ENCODE assay signal across 12 cellular contexts in genomic region chr1:159204071-159204790, GRCh38. TPM values are rescaled to one million over a fixed set of nuclear protein-coding genes. Genes with fewer than 3 reads are reported as not detected.
"Had no signal": no experiment of that assay in that cellular context is flagged by ENCODE, and none has a peak within 500 bp of the region (broad histone marks: within the 10 kb centered on the region; RNA-seq: fewer than 3 reads in every experiment).

No MANE protein-coding gene starts in this region.

- H3K4me3 ChIP-seq: cardiac muscle cell had no signal

- H3K27me3 ChIP-seq: cardiac muscle cell had no signal

- H3K4me1 ChIP-seq: parathyroid adenoma had no signal

- H3K36me3 ChIP-seq: cardiac muscle cell, lower lobe of right lung, sigmoid colon had no signal

- H3K9me3 ChIP-seq: lower lobe of right lung, sigmoid colon had no signal

- H3K27ac ChIP-seq: cardiac muscle cell, lower lobe of right lung, parathyroid adenoma, VCaP had no signal

- DNase-seq: activated CD4-positive, alpha-beta T cell treated with anti-CD3 and anti-CD28 coated beads, Interleukin-2, amount 50 U/mL, for 48 hours; activated CD8-positive, alpha-beta memory T cell treated with anti-CD3 and anti-CD28 coated beads, Interleukin-2, amount 10 ng/mL, durations not matched to agents 7 days and 5 days; activated naive CD4-positive, alpha-beta T cell treated with anti-CD3 and anti-CD28 coated beads, Interleukin-2, amount 50 U/mL, for 16 hours; activated T-cell treated with anti-CD3 and anti-CD28 coated beads, Interleukin-2, amount 50 U/mL, for 1 hour; foreskin melanocyte; lower lobe of right lung; sigmoid colon; stimulated activated CD4-positive, alpha-beta T cell treated with anti-CD3 and anti-CD28 coated beads, Interleukin-12 subunit alpha, Interleukin-12 subunit beta, amount 100 ng/mL, for 4 hours; stimulated activated CD4-positive, alpha-beta T cell treated with anti-CD3 and anti-CD28 coated beads, Interleukin-2, amount 100 ng/mL, for 24 hours had no signal

RNA-seq across cellular contexts. Expression of gene ACKR1, which starts 0.4 kb away (rescaled TPM):
- total RNA-seq: activated CD8-positive, alpha-beta memory T cell treated with anti-CD3 and anti-CD28 coated beads, Interleukin-2, amount 10 ng/mL, durations not matched to agents 7 days and 5 days had no signal

RNA-seq across cellular contexts. Expression of gene CADM3, which starts 32.8 kb away (rescaled TPM):
- total RNA-seq: activated CD8-positive, alpha-beta memory T cell treated with anti-CD3 and anti-CD28 coated beads, Interleukin-2, amount 10 ng/mL, durations not matched to agents 7 days and 5 days had no signal
